10 cellular contexts compared by ENCODE assay signal in genomic region chr16:706189-707061, GRCh38. TPM values are rescaled to one million over a fixed set of nuclear protein-coding genes. Genes with fewer than 3 reads are reported as not detected.
DNase-seq lines count a peak whose midpoint lies in the region; ATAC-seq and TF ChIP-seq lines count a peak whose summit lies in the region.
"Had no signal": no experiment of that assay in that cellular context is flagged by ENCODE, and none has a peak within 500 bp of the region (broad histone marks: within the 10 kb centered on the region; RNA-seq: fewer than 3 reads in every experiment).

No MANE protein-coding gene starts in this region.

- intact Hi-C loops in spleen (cut with DNase I; ENCODE audit: low total_unique reads), result no loop called here

- peaks cover 64% of the 10 kb centered on the region for H3K27me3 Mint-ChIP-seq in CD4-positive, CD25-positive, alpha-beta regulatory T cell

- no peak overlapping the region for H3K27ac ChIP-seq in CD4-positive, CD25-positive, alpha-beta regulatory T cell (ENCODE audit: insufficient read depth, low read length, poor library complexity, severe bottlenecking)
- H3K27ac ChIP-seq in SJCRH30 (no peak overlapping the region), layer of hippocampus (ENCODE audit: low read depth, low read length) (peak overlapping the region; percentile 57), spleen (no peak overlapping the region)

- no peaks in the 10 kb centered on the region for H3K36me3 Mint-ChIP-seq in CD4-positive, CD25-positive, alpha-beta regulatory T cell

- H3K4me1 Mint-ChIP-seq in CD4-positive, CD25-positive, alpha-beta regulatory T cell, result peaks cover 0 to 14% (median 4%) of the 10 kb centered on the region in 4 donors

- no peak for TF ChIP-seq CTCF in spleen (IDR thresholded peaks at IDR 0.05 in 8 of 11, conservative IDR thresholded peaks at IDR 0.05 in 3 of 11)

- no peak for ATAC-seq in CD4-positive, CD25-positive, alpha-beta regulatory T cell (ENCODE audit: low read depth in 2 of 2)
- no peak for ATAC-seq in HG03095 (IDR thresholded peaks at IDR 0.05; ENCODE audit: unreplicated experiment)
- ATAC-seq: activated CD8-positive, alpha-beta T cell treated with anti-CD3 and anti-CD28 coated beads, Interleukin-2, amount 10 ng/mL, durations not matched to agents 7 days and 5 days; activated naive CD8-positive, alpha-beta T cell treated with anti-CD3 and anti-CD28 coated beads, Interleukin-2, amount 50 U/mL, for 24 hours had no signal

- WGBS in spleen, 5 donors, result 5 to 9% (median 7%) methylated on average over 27 to 49 of the region's 49 CpGs

- H3K36me3 ChIP-seq in CD4-positive, CD25-positive, alpha-beta regulatory T cell (ENCODE audit: control insufficient read depth, insufficient read depth, low read length), result no peaks in the 10 kb centered on the region
- H3K36me3 ChIP-seq in ES-I3 (ENCODE audit: insufficient read depth, low read length) (no peaks in the 10 kb centered on the region), SJCRH30 (no peaks in the 10 kb centered on the region), spleen (no peaks in the 10 kb centered on the region)

- no peak overlapping the region for H3K27ac Mint-ChIP-seq in CD4-positive, CD25-positive, alpha-beta regulatory T cell
- H3K27ac Mint-ChIP-seq: activated CD8-positive, alpha-beta T cell treated with anti-CD3 and anti-CD28 coated beads, Interleukin-2, amount 10 ng/mL, durations not matched to agents 7 days and 5 days; activated naive CD8-positive, alpha-beta T cell treated with anti-CD3 and anti-CD28 coated beads, Interleukin-2, amount 50 U/mL, for 24 hours had no signal

- H3K9me3 ChIP-seq in CD4-positive, CD25-positive, alpha-beta regulatory T cell (ENCODE audit: control insufficient read depth in 2 of 2, low read length in 2 of 2), result no peaks in the 10 kb centered on the region
- H3K9me3 ChIP-seq in ES-I3 (ENCODE audit: control insufficient read depth, insufficient read depth, low read length) (no peaks in the 10 kb centered on the region), SJCRH30 (replicated peaks) (no peaks in the 10 kb centered on the region), spleen (no peaks in the 10 kb centered on the region)

- peak overlapping the region; percentile 49; the same call in 1 of the 2 replicates for H3K9ac ChIP-seq in ES-I3 (ENCODE audit: low read depth, low read length)

- no peak for DNase-seq in CD4-positive, CD25-positive, alpha-beta regulatory T cell
- DNase-seq in SJCRH30 (no peak), NCI-H2107 treated with DMSO at 0.1 percent for 48 hours (lab: John Stamatoyannopoulos, UW; ENCODE audit: unreplicated experiment) (no peak), spleen (no peak)
- DNase-seq: activated CD8-positive, alpha-beta T cell treated with anti-CD3 and anti-CD28 coated beads, Interleukin-2, amount 10 ng/mL, durations not matched to agents 7 days and 5 days; activated naive CD8-positive, alpha-beta T cell treated with anti-CD3 and anti-CD28 coated beads, Interleukin-2, amount 50 U/mL, for 24 hours; DND-41 had no signal

- peaks cover 12% of the 10 kb centered on the region for H3K27me3 ChIP-seq in CD4-positive, CD25-positive, alpha-beta regulatory T cell (ENCODE audit: control insufficient read depth, insufficient read depth, low read length)
- H3K27me3 ChIP-seq in SJCRH30, result peaks cover 29% of the 10 kb centered on the region
- H3K27me3 ChIP-seq in layer of hippocampus (ENCODE audit: control insufficient read depth, insufficient read depth, low read length), result peaks cover 57% of the 10 kb centered on the region
- peaks cover 8 to 100% (median 96%) of the 10 kb centered on the region in 7 donors for H3K27me3 ChIP-seq in spleen (replicated peaks in 1 of 7)

- H3K4me3 Mint-ChIP-seq in CD4-positive, CD25-positive, alpha-beta regulatory T cell, result peak overlapping the region in 3 of 4 donors; percentile 21 to 41 (median 26)
- H3K4me3 Mint-ChIP-seq: activated CD8-positive, alpha-beta T cell treated with anti-CD3 and anti-CD28 coated beads, Interleukin-2, amount 10 ng/mL, durations not matched to agents 7 days and 5 days; activated naive CD8-positive, alpha-beta T cell treated with anti-CD3 and anti-CD28 coated beads, Interleukin-2, amount 50 U/mL, for 24 hours had no signal

- no peaks in the 10 kb centered on the region for H3K9me3 Mint-ChIP-seq in CD4-positive, CD25-positive, alpha-beta regulatory T cell
- H3K9me3 Mint-ChIP-seq: activated naive CD8-positive, alpha-beta T cell treated with anti-CD3 and anti-CD28 coated beads, Interleukin-2, amount 50 U/mL, for 24 hours had no signal

- H3K4me1 ChIP-seq in CD4-positive, CD25-positive, alpha-beta regulatory T cell (ENCODE audit: control insufficient read depth, insufficient read depth, low read length, poor library complexity, severe bottlenecking), result peaks cover 9% of the 10 kb centered on the region
- H3K4me1 ChIP-seq in ES-I3 (ENCODE audit: insufficient read depth, low read length) (peaks cover 4% of the 10 kb centered on the region; the same call in 1 of the 2 replicates), SJCRH30 (peaks cover 18% of the 10 kb centered on the region), spleen (peaks cover 0 to 31% (median 11%) of the 10 kb centered on the region in 6 donors)

- no peak overlapping the region for H3K4me3 ChIP-seq in CD4-positive, CD25-positive, alpha-beta regulatory T cell (ENCODE audit: low read depth, low read length)
- H3K4me3 ChIP-seq in SJCRH30 (peak overlapping the region; percentile 28; the same call in 1 of the 2 replicates), spleen (peak overlapping the region in 2 of 8 donors; percentile 4 to 48)

- TF ChIP-seq POLR2A in spleen (IDR thresholded peaks at IDR 0.05), result no peak

RNA-seq across cellular contexts. Expression of gene FBXL16, which starts 0.8 kb away (rescaled TPM):
- 18.6 TPM for total RNA-seq in CD4-positive, CD25-positive, alpha-beta regulatory T cell
- 10 to 100 TPM in 1 of 4 donors, 1 to 10 TPM in 3; 8.5 to 10.5 (median 9.3) TPM for polyA plus RNA-seq in CD4-positive, CD25-positive, alpha-beta regulatory T cell
- total RNA-seq in SJCRH30 (2014; rRNA removed; shearing (Covaris generic)), result 1.7 and 1.8 TPM in 2 replicates
- 1 to 10 TPM in 6 of 7 donors, under 1 TPM in 1; 0.98 to 2.6 (median 2.0) TPM for total RNA-seq in spleen
- polyA plus RNA-seq in spleen, result 1 to 10 TPM in 2 of 3 donors, under 1 TPM in 1; 0.48 to 1.1 (median 1.0) TPM

RNA-seq across cellular contexts. Expression of gene METRN, which starts 8.5 kb away (rescaled TPM):
- total RNA-seq in CD4-positive, CD25-positive, alpha-beta regulatory T cell, result 4.6 TPM
- polyA plus RNA-seq in CD4-positive, CD25-positive, alpha-beta regulatory T cell, result 10 to 100 TPM; 14.3 to 24.1 (median 17.7) TPM
- total RNA-seq in SJCRH30 (2014; rRNA removed; shearing (Covaris generic)), result 61.7 and 77.6 TPM in 2 replicates
- 10 to 100 TPM in 5 of 7 donors, 1 to 10 TPM in 2; 7.2 to 20.2 (median 12.8) TPM for total RNA-seq in spleen
- polyA plus RNA-seq in spleen, result 10 to 100 TPM; 15.6 to 31.9 (median 30.4) TPM

RNA-seq across cellular contexts. Expression of gene ANTKMT, which starts 14.5 kb away (rescaled TPM):
- 13.6 TPM for total RNA-seq in CD4-positive, CD25-positive, alpha-beta regulatory T cell
- 10 to 100 TPM; 60.3 to 85.9 (median 64.4) TPM for polyA plus RNA-seq in CD4-positive, CD25-positive, alpha-beta regulatory T cell
- 11.4 and 11.7 TPM in 2 replicates for total RNA-seq in SJCRH30 (2014; rRNA removed; shearing (Covaris generic))
- 10 to 100 TPM; 28.6 to 40.9 (median 36.4) TPM for total RNA-seq in spleen
- 10 to 100 TPM; 49.9 to 77.2 (median 63.4) TPM for polyA plus RNA-seq in spleen

RNA-seq across cellular contexts. Expression of gene WDR24, which starts 16.2 kb away (rescaled TPM):
- total RNA-seq in CD4-positive, CD25-positive, alpha-beta regulatory T cell, result 8.9 TPM
- polyA plus RNA-seq in CD4-positive, CD25-positive, alpha-beta regulatory T cell, result 10 to 100 TPM in 2 of 4 donors, 1 to 10 TPM in 2; 7.9 to 10.4 (median 10.0) TPM
- total RNA-seq in SJCRH30 (2014; rRNA removed; shearing (Covaris generic)), result 5.6 and 6.2 TPM in 2 replicates
- 10 to 100 TPM; 12.5 to 17.3 (median 15.5) TPM for total RNA-seq in spleen
- 10 to 100 TPM in 1 of 3 donors, 1 to 10 TPM in 2; 6.5 to 11.4 (median 7.7) TPM for polyA plus RNA-seq in spleen

RNA-seq across cellular contexts. Expression of gene CCDC78, which starts 19.8 kb away (rescaled TPM):
- total RNA-seq in CD4-positive, CD25-positive, alpha-beta regulatory T cell, result 2.5 TPM
- under 1 TPM; 0.37 to 0.70 (median 0.43) TPM for polyA plus RNA-seq in CD4-positive, CD25-positive, alpha-beta regulatory T cell
- 4.5 and 5.0 TPM in 2 replicates for total RNA-seq in SJCRH30 (2014; rRNA removed; shearing (Covaris generic))
- 10 to 100 TPM in 1 of 7 donors, 1 to 10 TPM in 6; 2.9 to 11.9 (median 6.3) TPM for total RNA-seq in spleen
- 10 to 100 TPM; 12.0 to 23.7 (median 13.9) TPM for polyA plus RNA-seq in spleen
